1 cellular context compared by ENCODE assay signal in genomic region chr9:83403864-83404263, GRCh38.
TF ChIP-seq lines count a peak whose summit lies in the region.

No MANE protein-coding gene starts in this region.

TF ChIP-seq in GM23338, 12 proteins besides CTCF, POLR2A, EP300 and RAD21 (continued from another document):
- TF ChIP-seq ZNF462 (CRISPR knock-in tag; IDR thresholded peaks at IDR 0.05) = no peak
- no peak for TF ChIP-seq REST (IDR thresholded peaks at IDR 0.05; ENCODE audit: unreplicated experiment)
